19 cellular contexts compared by ENCODE assay signal in genomic region chrX:107398115-107398514, GRCh38. TPM values are rescaled to one million over a fixed set of nuclear protein-coding genes. Genes with fewer than 3 reads are reported as not detected.
DNase-seq lines count a peak whose midpoint lies in the region; ATAC-seq and TF ChIP-seq lines count a peak whose summit lies in the region.
"Had no signal": no experiment of that assay in that cellular context is flagged by ENCODE, and none has a peak within 500 bp of the region (broad histone marks: within the 10 kb centered on the region; RNA-seq: fewer than 3 reads in every experiment).

No MANE protein-coding gene starts in this region.

- CTCF ChIA-PET in GM10248 (lab: Yijun Ruan, JAX) = no interaction called here

- H3K27me3 Mint-ChIP-seq in activated T-cell treated with anti-CD3 and anti-CD28 coated beads, Interleukin-2, amount 50 U/mL, for 72 hours (ENCODE audit: low read depth) = peaks cover 45% of the 10 kb centered on the region

- no peak for TF ChIP-seq CTCF in GM10248 (IDR thresholded peaks at IDR 0.05; ENCODE audit: control extremely low read depth, extremely low read depth, low read depth, missing control alignments)
- TF ChIP-seq CTCF in NB4 (IDR thresholded peaks at IDR 0.05; ENCODE audit: low read depth, low read length) = no peak

- DNase-seq in GM10248 (ENCODE audit: extremely low spot score) = peak; percentile 12
- DNase-seq in NB4 (ENCODE audit: low read depth) = peak; percentile 4
- no peak for DNase-seq in SHP77 (lab: John Stamatoyannopoulos, UW)
- DNase-seq in NCI-H1694 treated with DMSO at 0.1 percent for 48 hours (lab: John Stamatoyannopoulos, UW) = no peak
- DNase-seq in activated T-cell treated with anti-CD3 and anti-CD28 coated beads, Interleukin-2, amount 50 U/mL, for 72 hours = no peak
- DNase-seq: activated naive CD4-positive, alpha-beta T cell; CD8-positive, alpha-beta T cell; MG63; NCI-H748 treated with DMSO at 0.1 percent for 48 hours; pancreas; T-helper 17 cell; upper lobe of left lung had no signal

- H3K4me3 ChIP-seq in NB4 (ENCODE audit: low read depth, low read length) = no peak overlapping the region
- H3K4me3 ChIP-seq: ascending aorta, MG63, pancreas, smooth muscle cell, upper lobe of left lung had no signal

- no peak overlapping the region for H3K27ac Mint-ChIP-seq in activated T-cell treated with anti-CD3 and anti-CD28 coated beads, Interleukin-2, amount 50 U/mL, for 72 hours
- H3K27ac Mint-ChIP-seq: CD8-positive, alpha-beta T cell; T-helper 17 cell had no signal

- H3K4me1 Mint-ChIP-seq in activated T-cell treated with anti-CD3 and anti-CD28 coated beads, Interleukin-2, amount 50 U/mL, for 72 hours (ENCODE audit: low read depth) = no peaks in the 10 kb centered on the region
- H3K4me1 Mint-ChIP-seq: T-helper 17 cell had no signal

- peak; percentile 80 for ATAC-seq in GM18867 (IDR thresholded peaks at IDR 0.05; ENCODE audit: unreplicated experiment)
- ATAC-seq in HG02588 (IDR thresholded peaks at IDR 0.05; ENCODE audit: unreplicated experiment) = peak; percentile 50
- ATAC-seq in HG02571 (IDR thresholded peaks at IDR 0.05; ENCODE audit: unreplicated experiment) = no peak
- ATAC-seq in activated T-cell treated with anti-CD3 and anti-CD28 coated beads, Interleukin-2, amount 50 U/mL, for 72 hours (replicated peaks in 1 of 2) = no peak
- ATAC-seq: activated CD4-positive, CD25-positive, alpha-beta regulatory T cell treated with anti-CD3 and anti-CD28 coated beads, Interleukin-2, amount 50 U/mL, for 24 hours; CD8-positive, alpha-beta T cell; pancreas; T-helper 17 cell had no signal

- no peaks in the 10 kb centered on the region for H3K36me3 Mint-ChIP-seq in activated T-cell treated with anti-CD3 and anti-CD28 coated beads, Interleukin-2, amount 50 U/mL, for 72 hours (ENCODE audit: insufficient read depth in 2 of 2)
- H3K36me3 Mint-ChIP-seq: CD8-positive, alpha-beta T cell had no signal

- TF ChIP-seq POLR2A in NB4 (IDR thresholded peaks at IDR 0.05; ENCODE audit: extremely low read depth, insufficient read length) = no peak

- POLR2A ChIA-PET in GM10248 (lab: Yijun Ruan, JAX) = no interaction called here

- H3K9me3 Mint-ChIP-seq in activated T-cell treated with anti-CD3 and anti-CD28 coated beads, Interleukin-2, amount 50 U/mL, for 72 hours = no peaks in the 10 kb centered on the region
- H3K9me3 Mint-ChIP-seq: CD8-positive, alpha-beta T cell had no signal

- no peak overlapping the region for H3K4me3 Mint-ChIP-seq in activated T-cell treated with anti-CD3 and anti-CD28 coated beads, Interleukin-2, amount 50 U/mL, for 72 hours
- H3K4me3 Mint-ChIP-seq: CD8-positive, alpha-beta T cell; T-helper 17 cell had no signal

RNA-seq across cellular contexts. Expression of gene FRMPD3, which starts 51.3 kb away (rescaled TPM):
- total RNA-seq in activated T-cell treated with anti-CD3 and anti-CD28 coated beads, Interleukin-2, amount 50 U/mL, for 72 hours = not detected
- total RNA-seq: endothelial cell of umbilical vein, smooth muscle cell had no signal

Comparison
In these comparisons a context has a peak if more than half of its experiments do, and no peak if none do; other contexts are left out.
1. DNase-seq: peak in GM10248 (single experiment) and NB4 (single experiment); none in SHP77 (0 of 2), NCI-H1694 treated with DMSO at 0.1 percent for 48 hours (single experiment) and activated T-cell treated with anti-CD3 and anti-CD28 coated beads, Interleukin-2, amount 50 U/mL, for 72 hours (0 of 2).
2. ATAC-seq: peak in GM18867 (single experiment) and HG02588 (single experiment); none in HG02571 (single experiment) and activated T-cell treated with anti-CD3 and anti-CD28 coated beads, Interleukin-2, amount 50 U/mL, for 72 hours (0 of 2).